Comparison of ENCODE assay signal across 2 cellular contexts in the genomic region with DNA sequence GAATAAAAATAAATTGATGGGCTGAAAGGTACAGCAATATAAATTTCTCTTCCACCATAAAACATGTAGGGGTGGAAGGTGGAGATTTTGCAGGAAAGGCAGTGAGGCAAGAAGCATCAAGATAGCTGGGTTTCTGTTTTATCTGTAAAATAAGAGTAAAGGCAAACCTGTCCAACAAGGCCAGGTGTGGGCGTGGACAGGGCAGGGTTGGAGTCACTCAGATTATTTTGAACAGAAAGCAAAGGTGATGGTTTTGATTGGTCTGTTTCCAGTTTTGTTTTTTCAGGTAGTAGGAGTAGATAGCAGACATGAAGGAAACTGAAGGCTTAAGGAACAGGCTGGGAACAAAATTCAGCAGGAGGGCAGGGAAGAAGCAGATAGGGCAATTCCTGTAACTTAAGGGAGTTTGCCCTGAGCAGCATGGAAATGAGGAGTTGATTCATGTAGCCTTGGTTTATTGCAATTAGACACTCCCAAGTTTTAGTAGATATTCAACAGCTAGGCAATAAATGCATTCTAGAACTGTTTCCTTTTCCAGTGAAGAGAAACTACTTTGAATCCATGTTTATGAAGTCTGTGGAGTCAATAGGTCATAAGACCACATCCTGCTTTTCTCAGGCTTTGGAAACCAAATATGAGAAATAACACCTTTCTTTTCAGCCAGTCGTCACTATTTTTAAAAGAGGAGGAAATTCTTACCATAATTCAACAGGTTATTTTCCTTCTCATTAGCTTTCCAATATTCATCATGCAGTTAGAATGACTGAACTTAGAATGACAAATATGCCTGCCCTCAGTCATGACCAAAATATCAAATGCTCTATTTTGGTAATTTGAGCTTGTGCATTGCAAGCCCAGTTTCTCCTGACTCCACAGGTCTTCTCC.
TF ChIP-seq lines count a peak whose summit lies in the region.

No MANE protein-coding gene starts in this region.

TF ChIP-seq in liver, 16 proteins besides CTCF, POLR2A, EP300 and RAD21:
- TF ChIP-seq YY1 (IDR thresholded peaks at IDR 0.05) (no peak), FOXA1 (IDR thresholded peaks at IDR 0.05) (no peak), RXRA (IDR thresholded peaks at IDR 0.05) (no peak)
- TF ChIP-seq, protein P1, sequence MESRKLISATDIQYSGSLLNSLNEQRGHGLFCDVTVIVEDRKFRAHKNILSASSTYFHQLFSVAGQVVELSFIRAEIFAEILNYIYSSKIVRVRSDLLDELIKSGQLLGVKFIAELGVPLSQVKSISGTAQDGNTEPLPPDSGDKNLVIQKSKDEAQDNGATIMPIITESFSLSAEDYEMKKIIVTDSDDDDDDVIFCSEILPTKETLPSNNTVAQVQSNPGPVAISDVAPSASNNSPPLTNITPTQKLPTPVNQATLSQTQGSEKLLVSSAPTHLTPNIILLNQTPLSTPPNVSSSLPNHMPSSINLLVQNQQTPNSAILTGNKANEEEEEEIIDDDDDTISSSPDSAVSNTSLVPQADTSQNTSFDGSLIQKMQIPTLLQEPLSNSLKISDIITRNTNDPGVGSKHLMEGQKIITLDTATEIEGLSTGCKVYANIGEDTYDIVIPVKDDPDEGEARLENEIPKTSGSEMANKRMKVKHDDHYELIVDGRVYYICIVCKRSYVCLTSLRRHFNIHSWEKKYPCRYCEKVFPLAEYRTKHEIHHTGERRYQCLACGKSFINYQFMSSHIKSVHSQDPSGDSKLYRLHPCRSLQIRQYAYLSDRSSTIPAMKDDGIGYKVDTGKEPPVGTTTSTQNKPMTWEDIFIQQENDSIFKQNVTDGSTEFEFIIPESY (IDR thresholded peaks at IDR 0.05): no peak
- TF ChIP-seq, protein P2, sequence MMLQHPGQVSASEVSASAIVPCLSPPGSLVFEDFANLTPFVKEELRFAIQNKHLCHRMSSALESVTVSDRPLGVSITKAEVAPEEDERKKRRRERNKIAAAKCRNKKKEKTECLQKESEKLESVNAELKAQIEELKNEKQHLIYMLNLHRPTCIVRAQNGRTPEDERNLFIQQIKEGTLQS (IDR thresholded peaks at IDR 0.05): no peak
- TF ChIP-seq, protein P3, sequence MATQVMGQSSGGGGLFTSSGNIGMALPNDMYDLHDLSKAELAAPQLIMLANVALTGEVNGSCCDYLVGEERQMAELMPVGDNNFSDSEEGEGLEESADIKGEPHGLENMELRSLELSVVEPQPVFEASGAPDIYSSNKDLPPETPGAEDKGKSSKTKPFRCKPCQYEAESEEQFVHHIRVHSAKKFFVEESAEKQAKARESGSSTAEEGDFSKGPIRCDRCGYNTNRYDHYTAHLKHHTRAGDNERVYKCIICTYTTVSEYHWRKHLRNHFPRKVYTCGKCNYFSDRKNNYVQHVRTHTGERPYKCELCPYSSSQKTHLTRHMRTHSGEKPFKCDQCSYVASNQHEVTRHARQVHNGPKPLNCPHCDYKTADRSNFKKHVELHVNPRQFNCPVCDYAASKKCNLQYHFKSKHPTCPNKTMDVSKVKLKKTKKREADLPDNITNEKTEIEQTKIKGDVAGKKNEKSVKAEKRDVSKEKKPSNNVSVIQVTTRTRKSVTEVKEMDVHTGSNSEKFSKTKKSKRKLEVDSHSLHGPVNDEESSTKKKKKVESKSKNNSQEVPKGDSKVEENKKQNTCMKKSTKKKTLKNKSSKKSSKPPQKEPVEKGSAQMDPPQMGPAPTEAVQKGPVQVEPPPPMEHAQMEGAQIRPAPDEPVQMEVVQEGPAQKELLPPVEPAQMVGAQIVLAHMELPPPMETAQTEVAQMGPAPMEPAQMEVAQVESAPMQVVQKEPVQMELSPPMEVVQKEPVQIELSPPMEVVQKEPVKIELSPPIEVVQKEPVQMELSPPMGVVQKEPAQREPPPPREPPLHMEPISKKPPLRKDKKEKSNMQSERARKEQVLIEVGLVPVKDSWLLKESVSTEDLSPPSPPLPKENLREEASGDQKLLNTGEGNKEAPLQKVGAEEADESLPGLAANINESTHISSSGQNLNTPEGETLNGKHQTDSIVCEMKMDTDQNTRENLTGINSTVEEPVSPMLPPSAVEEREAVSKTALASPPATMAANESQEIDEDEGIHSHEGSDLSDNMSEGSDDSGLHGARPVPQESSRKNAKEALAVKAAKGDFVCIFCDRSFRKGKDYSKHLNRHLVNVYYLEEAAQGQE (IDR thresholded peaks at IDR 0.05): no peak

TF ChIP-seq in HepG2, 621 proteins besides CTCF, POLR2A, EP300 and RAD21:
- TF ChIP-seq LCORL (IDR thresholded peaks at IDR 0.05): no peak
- TF ChIP-seq LCORL (CRISPR knock-in tag; IDR thresholded peaks at IDR 0.05): no peak
- TF ChIP-seq ZNF589 (CRISPR knock-in tag; conservative IDR thresholded peaks at IDR 0.05): no peak
- TF ChIP-seq, protein P4, sequence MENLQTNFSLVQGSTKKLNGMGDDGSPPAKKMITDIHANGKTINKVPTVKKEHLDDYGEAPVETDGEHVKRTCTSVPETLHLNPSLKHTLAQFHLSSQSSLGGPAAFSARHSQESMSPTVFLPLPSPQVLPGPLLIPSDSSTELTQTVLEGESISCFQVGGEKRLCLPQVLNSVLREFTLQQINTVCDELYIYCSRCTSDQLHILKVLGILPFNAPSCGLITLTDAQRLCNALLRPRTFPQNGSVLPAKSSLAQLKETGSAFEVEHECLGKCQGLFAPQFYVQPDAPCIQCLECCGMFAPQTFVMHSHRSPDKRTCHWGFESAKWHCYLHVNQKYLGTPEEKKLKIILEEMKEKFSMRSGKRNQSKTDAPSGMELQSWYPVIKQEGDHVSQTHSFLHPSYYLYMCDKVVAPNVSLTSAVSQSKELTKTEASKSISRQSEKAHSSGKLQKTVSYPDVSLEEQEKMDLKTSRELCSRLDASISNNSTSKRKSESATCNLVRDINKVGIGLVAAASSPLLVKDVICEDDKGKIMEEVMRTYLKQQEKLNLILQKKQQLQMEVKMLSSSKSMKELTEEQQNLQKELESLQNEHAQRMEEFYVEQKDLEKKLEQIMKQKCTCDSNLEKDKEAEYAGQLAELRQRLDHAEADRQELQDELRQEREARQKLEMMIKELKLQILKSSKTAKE (CRISPR knock-in tag; IDR thresholded peaks at IDR 0.05; ENCODE audit: borderline replicate concordance): no peak
- TF ChIP-seq NR3C1 (CRISPR knock-in tag; IDR thresholded peaks at IDR 0.05): no peak
- no peak for TF ChIP-seq TAF1 (CRISPR knock-in tag; IDR thresholded peaks at IDR 0.05)
- no peak for TF ChIP-seq ZNF354B (CRISPR knock-in tag; IDR thresholded peaks at IDR 0.05)
- TF ChIP-seq ZNF749 (CRISPR knock-in tag; IDR thresholded peaks at IDR 0.05; ENCODE audit: borderline replicate concordance): no peak
- TF ChIP-seq, protein P5, sequence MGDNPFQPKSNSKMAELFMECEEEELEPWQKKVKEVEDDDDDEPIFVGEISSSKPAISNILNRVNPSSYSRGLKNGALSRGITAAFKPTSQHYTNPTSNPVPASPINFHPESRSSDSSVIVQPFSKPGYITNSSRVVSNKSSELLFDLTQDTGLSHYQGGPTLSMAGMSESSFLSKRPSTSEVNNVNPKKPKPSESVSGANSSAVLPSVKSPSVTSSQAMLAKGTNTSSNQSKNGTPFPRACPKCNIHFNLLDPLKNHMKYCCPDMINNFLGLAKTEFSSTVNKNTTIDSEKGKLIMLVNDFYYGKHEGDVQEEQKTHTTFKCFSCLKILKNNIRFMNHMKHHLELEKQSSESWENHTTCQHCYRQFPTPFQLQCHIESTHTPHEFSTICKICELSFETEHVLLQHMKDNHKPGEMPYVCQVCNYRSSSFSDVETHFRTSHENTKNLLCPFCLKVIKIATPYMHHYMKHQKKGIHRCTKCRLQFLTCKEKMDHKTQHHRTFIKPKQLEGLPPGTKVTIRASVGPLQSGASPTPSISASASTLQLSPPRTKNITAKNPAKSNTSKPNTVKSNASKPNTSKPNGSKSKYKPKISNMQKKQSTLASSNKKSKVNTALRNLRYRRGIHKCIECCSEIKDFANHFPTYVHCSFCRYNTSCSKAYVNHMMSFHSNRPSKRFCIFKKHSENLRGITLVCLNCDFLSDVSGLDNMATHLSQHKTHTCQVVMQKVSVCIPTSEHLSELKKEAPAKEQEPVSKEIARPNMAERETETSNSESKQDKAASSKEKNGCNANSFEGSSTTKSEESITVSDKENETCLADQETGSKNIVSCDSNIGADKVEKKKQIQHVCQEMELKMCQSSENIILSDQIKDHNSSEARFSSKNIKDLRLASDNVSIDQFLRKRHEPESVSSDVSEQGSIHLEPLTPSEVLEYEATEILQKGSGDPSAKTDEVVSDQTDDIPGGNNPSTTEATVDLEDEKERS (CRISPR knock-in tag; IDR thresholded peaks at IDR 0.05): no peak
- TF ChIP-seq ZNF773 (CRISPR knock-in tag; IDR thresholded peaks at IDR 0.05; ENCODE audit: borderline replicate concordance): no peak
- no peak for TF ChIP-seq ZNF235 (CRISPR knock-in tag; IDR thresholded peaks at IDR 0.05; ENCODE audit: borderline replicate concordance)
- TF ChIP-seq, protein P6, sequence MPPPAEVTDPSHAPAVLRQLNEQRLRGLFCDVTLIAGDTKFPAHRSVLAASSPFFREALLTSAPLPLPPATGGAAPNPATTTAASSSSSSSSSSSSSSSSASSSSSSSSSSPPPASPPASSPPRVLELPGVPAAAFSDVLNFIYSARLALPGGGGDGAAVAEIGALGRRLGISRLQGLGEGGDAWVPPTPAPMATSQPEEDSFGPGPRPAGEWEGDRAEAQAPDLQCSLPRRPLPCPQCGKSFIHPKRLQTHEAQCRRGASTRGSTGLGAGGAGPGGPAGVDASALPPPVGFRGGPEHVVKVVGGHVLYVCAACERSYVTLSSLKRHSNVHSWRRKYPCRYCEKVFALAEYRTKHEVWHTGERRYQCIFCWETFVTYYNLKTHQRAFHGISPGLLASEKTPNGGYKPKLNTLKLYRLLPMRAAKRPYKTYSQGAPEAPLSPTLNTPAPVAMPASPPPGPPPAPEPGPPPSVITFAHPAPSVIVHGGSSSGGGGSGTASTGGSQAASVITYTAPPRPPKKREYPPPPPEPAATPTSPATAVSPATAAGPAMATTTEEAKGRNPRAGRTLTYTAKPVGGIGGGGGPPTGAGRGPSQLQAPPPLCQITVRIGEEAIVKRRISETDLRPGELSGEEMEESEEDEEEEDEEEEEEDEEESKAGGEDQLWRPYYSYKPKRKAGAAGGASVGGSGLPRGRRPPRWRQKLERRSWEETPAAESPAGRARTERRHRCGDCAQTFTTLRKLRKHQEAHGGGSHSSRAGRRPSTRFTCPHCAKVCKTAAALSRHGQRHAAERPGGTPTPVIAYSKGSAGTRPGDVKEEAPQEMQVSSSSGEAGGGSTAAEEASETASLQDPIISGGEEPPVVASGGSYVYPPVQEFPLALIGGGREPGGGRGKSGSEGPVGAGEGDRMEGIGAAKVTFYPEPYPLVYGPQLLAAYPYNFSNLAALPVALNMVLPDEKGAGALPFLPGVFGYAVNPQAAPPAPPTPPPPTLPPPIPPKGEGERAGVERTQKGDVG (CRISPR knock-in tag; IDR thresholded peaks at IDR 0.05; ENCODE audit: borderline replicate concordance): no peak
- no peak for TF ChIP-seq ZNF652 (CRISPR knock-in tag; IDR thresholded peaks at IDR 0.05; ENCODE audit: borderline replicate concordance, low read depth)
- no peak for TF ChIP-seq RELA (CRISPR knock-in tag; IDR thresholded peaks at IDR 0.05)
- TF ChIP-seq ZNF577 (CRISPR knock-in tag; IDR thresholded peaks at IDR 0.05; ENCODE audit: borderline replicate concordance, low read depth): no peak
- TF ChIP-seq FLYWCH1 (CRISPR knock-in tag; IDR thresholded peaks at IDR 0.05): no peak
- no peak for TF ChIP-seq DR1 (CRISPR knock-in tag; IDR thresholded peaks at IDR 0.05)
- no peak for TF ChIP-seq ZMAT3 (CRISPR knock-in tag; conservative IDR thresholded peaks at IDR 0.05)
- TF ChIP-seq, protein P7, sequence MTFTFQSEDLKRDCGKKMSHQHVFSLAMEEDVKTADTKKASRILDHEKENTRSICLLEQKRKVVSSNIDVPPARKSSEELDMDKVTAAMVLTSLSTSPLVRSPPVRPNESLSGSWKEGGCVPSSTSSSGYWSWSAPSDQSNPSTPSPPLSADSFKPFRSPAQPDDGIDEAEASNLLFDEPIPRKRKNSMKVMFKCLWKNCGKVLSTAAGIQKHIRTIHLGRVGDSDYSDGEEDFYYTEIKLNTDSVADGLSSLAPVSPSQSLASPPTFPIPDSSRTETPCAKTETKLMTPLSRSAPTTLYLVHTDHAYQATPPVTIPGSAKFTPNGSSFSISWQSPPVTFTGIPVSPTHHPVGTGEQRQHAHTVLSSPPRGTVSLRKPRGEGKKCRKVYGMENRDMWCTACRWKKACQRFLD (CRISPR knock-in tag; IDR thresholded peaks at IDR 0.05; ENCODE audit: borderline replicate concordance): no peak
- no peak for TF ChIP-seq ZNF224 (CRISPR knock-in tag; IDR thresholded peaks at IDR 0.05)
